Comparison of ENCODE assay signal across 11 cellular contexts in the genomic region with DNA sequence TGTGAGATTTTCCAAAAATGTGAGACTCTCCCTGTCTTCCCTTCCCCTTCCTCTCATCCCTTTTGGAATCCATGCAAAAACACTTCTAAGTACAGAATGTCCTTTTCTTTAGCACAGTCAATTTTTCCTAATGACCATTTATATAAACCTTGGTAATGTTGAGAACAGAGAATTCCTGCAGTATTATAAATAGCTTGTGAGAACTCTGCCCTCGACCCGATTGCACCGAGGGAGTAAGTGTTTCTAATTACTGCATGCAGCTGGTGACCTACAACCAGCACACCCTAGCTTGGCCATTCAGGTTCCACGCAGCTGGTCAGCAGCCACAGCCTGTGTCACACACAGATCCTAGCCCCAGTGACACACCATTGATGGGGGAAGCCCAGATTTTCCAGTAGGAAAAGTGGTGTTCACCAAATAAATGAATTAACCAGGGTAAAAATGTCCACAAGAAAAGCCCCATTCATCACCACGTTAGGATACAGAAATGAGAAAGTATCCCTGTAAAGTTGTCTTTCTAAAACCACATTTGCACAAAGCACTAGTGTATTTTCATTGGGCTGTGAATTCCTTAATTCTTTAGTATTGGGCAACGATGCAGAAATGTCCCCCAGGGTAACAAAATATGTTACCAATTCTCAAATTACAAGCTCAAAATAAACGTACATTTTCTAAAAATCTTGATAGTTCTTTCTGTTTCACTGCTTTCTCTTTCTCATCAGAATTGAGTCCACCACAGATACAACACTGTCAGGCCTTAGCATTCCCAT.
DNase-seq lines count a peak whose midpoint lies in the region; ATAC-seq, FAIRE-seq and TF ChIP-seq lines count a peak whose summit lies in the region.
"Had no signal": no experiment of that assay in that cellular context is flagged by ENCODE, and none has a peak within 500 bp of the region (broad histone marks: within the 10 kb centered on the region; RNA-seq: fewer than 3 reads in every experiment).

No MANE protein-coding gene starts in this region.

- H4K20me1 ChIP-seq in Karpas-422 (ENCODE audit: insufficient read depth, low read depth, low read length): no peaks in the 10 kb centered on the region

- no peaks in the 10 kb centered on the region for H3K79me2 ChIP-seq in Karpas-422 (ENCODE audit: low read length)

- H3K4me3 ChIP-seq in ascending aorta: no peak overlapping the region
- no peak overlapping the region for H3K4me3 ChIP-seq in pancreas
- H3K4me3 ChIP-seq in vagina: no peak overlapping the region
- H3K4me3 ChIP-seq in Karpas-422 (ENCODE audit: low read length): no peak overlapping the region

- H3K9me3 ChIP-seq in ascending aorta (no peaks in the 10 kb centered on the region), pancreas (no peaks in the 10 kb centered on the region), vagina (no peaks in the 10 kb centered on the region), Karpas-422 (ENCODE audit: low read length) (no peaks in the 10 kb centered on the region)

- ATAC-seq in pancreas: peak in 3 of 4 donors; percentile 14 to 54 (median 37)

- 34 to 44% methylated on average over 7 of the region's 7 CpGs for WGBS in pancreas, 2 donors

- H3K9me2 ChIP-seq in Karpas-422 (replicated peaks; ENCODE audit: insufficient read depth, low read length): no peaks in the 10 kb centered on the region

- no peaks in the 10 kb centered on the region for H3K36me3 ChIP-seq in ascending aorta
- H3K36me3 ChIP-seq in pancreas: no peaks in the 10 kb centered on the region
- no peaks in the 10 kb centered on the region for H3K36me3 ChIP-seq in vagina
- no peaks in the 10 kb centered on the region for H3K36me3 ChIP-seq in Karpas-422 (ENCODE audit: insufficient read depth, low read length)

- FAIRE-seq in pancreas (lab: Jason Lieb, UNC): no peak

- H3K27ac ChIP-seq in ascending aorta: peak overlapping the region; percentile 86 to 92
- no peak overlapping the region for H3K27ac ChIP-seq in pancreas
- H3K27ac ChIP-seq in vagina: peak overlapping the region; percentile 85
- H3K27ac ChIP-seq in Karpas-422 (ENCODE audit: low read length): no peak overlapping the region
- H3K27ac ChIP-seq: HL-60, VCaP had no signal

- intact Hi-C loops in ascending aorta (cut with DNase I) (loop anchor here (2.0 to 5.0 kb wide), 3 partner anchors 23 to 258 kb away; no protein-coding TSS in a partner anchor), pancreas (cut with DNase I) (no loop called here), vagina (cut with DNase I) (no loop called here)

- TF ChIP-seq CTCF in ascending aorta (IDR thresholded peaks at IDR 0.05) (no peak), pancreas (IDR thresholded peaks at IDR 0.05) (no peak), vagina (IDR thresholded peaks at IDR 0.05) (no peak)

- DNase-seq in ascending aorta (ENCODE audit: low spot score in 2 of 2) (peak; percentile 61 to 94), foreskin melanocyte (peak; percentile 93), pancreas (peak in 1 of 6 donors; percentile 22), vagina (ENCODE audit: extremely low spot score in 2 of 2) (no peak), anterior cingulate cortex (lab: John Stamatoyannopoulos, UW) (no peak), Karpas-422 (no peak), SW480 (ENCODE audit: low spot score) (no peak)
- DNase-seq: activated gamma-delta T cell, OCI-M1 had no signal

- H2AFZ ChIP-seq in Karpas-422 (ENCODE audit: low read length): no peak overlapping the region

- H3K4me1 ChIP-seq in ascending aorta (peaks cover 9 to 57% of the 10 kb centered on the region in 2 donors), pancreas (no peaks in the 10 kb centered on the region), vagina (peaks cover 46% of the 10 kb centered on the region), Karpas-422 (ENCODE audit: low read length) (no peaks in the 10 kb centered on the region)

- no peaks in the 10 kb centered on the region for H3K27me3 ChIP-seq in ascending aorta
- H3K27me3 ChIP-seq in pancreas: no peaks in the 10 kb centered on the region
- H3K27me3 ChIP-seq in vagina: no peaks in the 10 kb centered on the region
- no peaks in the 10 kb centered on the region for H3K27me3 ChIP-seq in Karpas-422 (ENCODE audit: low read length)

- no peak overlapping the region for H3K4me2 ChIP-seq in Karpas-422 (ENCODE audit: low read depth, low read length, poor library complexity, severe bottlenecking)

- TF ChIP-seq POLR2A in vagina (IDR thresholded peaks at IDR 0.05): no peak

- H3K9ac ChIP-seq in Karpas-422 (ENCODE audit: low read length): no peak overlapping the region

Comparison
In these comparisons a context has a peak if more than half of its experiments do, and no peak if none do; other contexts are left out.
1. DNase-seq: peak in ascending aorta (2 of 2) and foreskin melanocyte (single experiment); none in vagina (0 of 2), anterior cingulate cortex (0 of 58), Karpas-422 (single experiment) and SW480 (single experiment).
2. H3K27ac ChIP-seq: peak in ascending aorta (2 of 2) and vagina (single experiment); none in pancreas (0 of 4) and Karpas-422 (single experiment).